ENCODE assay signal across 21 cellular contexts in genomic region chr15:78257681-78258080, GRCh38. TPM values are rescaled to one million over a fixed set of nuclear protein-coding genes. Genes with fewer than 3 reads are reported as not detected.
"Had no signal": no experiment of that assay in that cellular context is flagged by ENCODE, and none has a peak within 500 bp of the region (broad histone marks: within the 10 kb centered on the region; RNA-seq: fewer than 3 reads in every experiment).

No MANE protein-coding gene starts in this region.

- H3K27ac ChIP-seq: gastroesophageal sphincter, neural progenitor cell, parathyroid adenoma, spleen, thoracic aorta had no signal

- H3K27me3 ChIP-seq: gastroesophageal sphincter, neural progenitor cell, spleen had no signal

- H3K9me3 ChIP-seq: gastroesophageal sphincter, spleen, thoracic aorta had no signal

- H2AFZ ChIP-seq: neural progenitor cell, parathyroid adenoma had no signal

- H3K4me1 ChIP-seq: gastroesophageal sphincter, neural progenitor cell, parathyroid adenoma, spleen had no signal

- H3K36me3 ChIP-seq: gastroesophageal sphincter, neural progenitor cell, spleen, thoracic aorta had no signal

- H3K4me3 ChIP-seq: gastroesophageal sphincter, neural progenitor cell, spleen, thoracic aorta had no signal

- DNase-seq: activated B cell treated with CpG ODN at 0.5 μM for 24 hours; activated CD8-positive, alpha-beta memory T cell treated with anti-CD3 and anti-CD28 coated beads, Interleukin-2, amount 10 ng/mL, durations not matched to agents 7 days and 5 days; activated CD8-positive, alpha-beta T cell treated with anti-CD3 and anti-CD28 coated beads, Interleukin-2, amount 10 ng/mL, durations not matched to agents 7 days and 5 days; activated naive CD8-positive, alpha-beta T cell treated with anti-CD3 and anti-CD28 coated beads, Interleukin-2, amount 50 U/mL, for 24 hours; activated T-cell treated with anti-CD3 and anti-CD28 coated beads, Interleukin-2, amount 50 U/mL, for 48 hours; dermis blood vessel endothelial cell; effector memory CD4-positive, alpha-beta T cell; erythroblast; kidney; natural killer cell; occipital lobe; right cardiac atrium; spleen; stimulated activated naive CD4-positive, alpha-beta T cell; T-cell; trophoblast cell had no signal

- H3K4me2 ChIP-seq: neural progenitor cell had no signal

- H3K9ac ChIP-seq: neural progenitor cell, parathyroid adenoma had no signal

- H3K79me2 ChIP-seq: parathyroid adenoma had no signal

RNA-seq across cellular contexts. Expression of gene ACSBG1, which starts 23.3 kb away (rescaled TPM):
- total RNA-seq: dermis blood vessel endothelial cell, pulmonary artery endothelial cell, T-cell, thoracic aorta had no signal
